1 cellular context compared by ENCODE assay signal in the genomic region with DNA sequence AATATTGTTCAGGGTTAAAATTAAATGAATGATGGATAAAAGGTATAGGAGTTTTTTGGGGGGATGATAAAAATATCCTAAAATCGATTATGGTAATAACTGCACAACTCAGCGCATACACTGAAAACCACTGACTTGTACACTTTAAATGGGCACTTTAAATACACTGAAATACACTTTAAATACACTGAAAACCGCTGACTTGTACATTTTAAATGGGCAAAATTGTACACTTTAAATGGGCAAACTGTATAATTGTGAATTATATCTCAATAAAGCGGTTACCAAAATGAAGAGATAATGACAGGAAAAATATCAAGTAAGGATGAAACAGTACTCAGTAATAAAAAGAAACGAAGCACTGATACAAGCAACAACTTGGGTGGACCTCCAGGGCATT.
TF ChIP-seq lines count a peak whose summit lies in the region.

No MANE protein-coding gene starts in this region.

TF ChIP-seq in GM12878, 131 proteins besides CTCF, POLR2A, EP300 and RAD21:
- no peak for TF ChIP-seq JUND (IDR thresholded peaks at IDR 0.05; ENCODE audit: low read depth, low read length)
- TF ChIP-seq ESRRA (IDR thresholded peaks at IDR 0.05; ENCODE audit: low read length): no peak
- TF ChIP-seq TAF1 (IDR thresholded peaks at IDR 0.05; ENCODE audit: borderline replicate concordance, low read depth, low read length): no peak
- TF ChIP-seq SIX5 (IDR thresholded peaks at IDR 0.05; ENCODE audit: low read depth, low read length, severe bottlenecking): no peak
- no peak for TF ChIP-seq NBN (IDR thresholded peaks at IDR 0.05)
- no peak for TF ChIP-seq SMAD5 (IDR thresholded peaks at IDR 0.05; ENCODE audit: low read depth)
- TF ChIP-seq, protein P1, sequence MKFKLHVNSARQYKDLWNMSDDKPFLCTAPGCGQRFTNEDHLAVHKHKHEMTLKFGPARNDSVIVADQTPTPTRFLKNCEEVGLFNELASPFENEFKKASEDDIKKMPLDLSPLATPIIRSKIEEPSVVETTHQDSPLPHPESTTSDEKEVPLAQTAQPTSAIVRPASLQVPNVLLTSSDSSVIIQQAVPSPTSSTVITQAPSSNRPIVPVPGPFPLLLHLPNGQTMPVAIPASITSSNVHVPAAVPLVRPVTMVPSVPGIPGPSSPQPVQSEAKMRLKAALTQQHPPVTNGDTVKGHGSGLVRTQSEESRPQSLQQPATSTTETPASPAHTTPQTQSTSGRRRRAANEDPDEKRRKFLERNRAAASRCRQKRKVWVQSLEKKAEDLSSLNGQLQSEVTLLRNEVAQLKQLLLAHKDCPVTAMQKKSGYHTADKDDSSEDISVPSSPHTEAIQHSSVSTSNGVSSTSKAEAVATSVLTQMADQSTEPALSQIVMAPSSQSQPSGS (IDR thresholded peaks at IDR 0.05; ENCODE audit: low read length): no peak
- TF ChIP-seq HDAC6 (IDR thresholded peaks at IDR 0.05; ENCODE audit: unreplicated experiment): no peak
- TF ChIP-seq GABPA (IDR thresholded peaks at IDR 0.05; ENCODE audit: low read depth): no peak
